ENCODE assay signal across 12 cellular contexts in the genomic region with DNA sequence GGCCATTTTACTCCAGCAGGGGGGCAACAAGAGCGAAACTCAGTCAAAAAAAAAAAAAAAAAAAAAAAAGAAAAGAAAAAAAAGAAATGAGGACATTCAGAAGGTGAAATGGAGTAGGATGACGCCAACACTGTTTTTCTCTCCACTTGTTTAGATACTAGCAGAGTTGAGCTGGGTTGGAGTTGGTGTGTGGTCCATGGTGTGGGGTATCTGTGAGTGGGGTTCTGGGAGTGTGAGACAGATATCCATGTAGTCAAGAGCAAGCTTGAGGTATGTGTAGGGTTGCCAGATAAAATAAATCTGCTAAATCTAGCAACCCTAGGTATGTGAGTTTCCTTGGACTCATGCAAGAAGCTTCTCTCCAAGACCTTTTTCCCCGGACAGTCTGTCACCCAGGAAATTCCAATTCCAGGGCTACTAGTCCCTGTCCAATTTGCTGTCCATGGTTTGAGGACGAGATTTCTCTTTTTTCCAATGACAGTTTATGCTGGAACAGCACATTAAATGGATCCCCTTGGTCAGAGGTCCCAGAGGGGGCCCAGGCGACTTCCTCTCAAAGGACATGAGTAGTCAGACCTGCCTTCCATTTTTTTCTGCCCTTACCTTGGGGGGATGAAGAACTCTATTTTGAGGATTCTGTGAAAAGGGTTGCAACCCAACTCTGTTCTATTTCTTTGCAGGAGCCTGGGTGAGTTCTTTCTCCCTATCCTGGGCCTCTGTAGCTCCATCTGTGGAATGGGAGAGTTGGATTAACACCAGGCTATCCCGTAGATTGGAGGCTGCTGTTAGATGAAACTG. TPM values are rescaled to one million over a fixed set of nuclear protein-coding genes. Genes with fewer than 3 reads are reported as not detected.
DNase-seq lines count a peak whose midpoint lies in the region; ATAC-seq and TF ChIP-seq lines count a peak whose summit lies in the region.
"Had no signal": no experiment of that assay in that cellular context is flagged by ENCODE, and none has a peak within 500 bp of the region (broad histone marks: within the 10 kb centered on the region; RNA-seq: fewer than 3 reads in every experiment).

No MANE protein-coding gene starts in this region.

- peaks cover 44% of the 10 kb centered on the region for H3K4me1 ChIP-seq in BLaER1
- peaks cover 41% of the 10 kb centered on the region for H3K4me1 ChIP-seq in GM23338 (ENCODE audit: insufficient read depth)
- peaks cover 4 to 65% (median 30%) of the 10 kb centered on the region in 12 donors for H3K4me1 ChIP-seq in heart left ventricle

- H3K27ac Mint-ChIP-seq in GM23338, result no peak overlapping the region
- no peak overlapping the region for H3K27ac Mint-ChIP-seq in activated CD4-positive, alpha-beta memory T cell treated with anti-CD3 and anti-CD28 coated beads, Interleukin-2, amount 10 ng/mL, durations not matched to agents 7 days and 5 days
- H3K27ac Mint-ChIP-seq in immature natural killer cell, result peak overlapping the region in 5 of 6 donors; percentile 46 to 87 (median 57)

- H3K27me3 Mint-ChIP-seq in GM23338 (ENCODE audit: insufficient read depth, low read depth, poor library complexity) (peaks cover 69% of the 10 kb centered on the region), immature natural killer cell (ENCODE audit: low read depth in 3 of 3) (peaks cover 14 to 33% (median 17%) of the 10 kb centered on the region in 3 donors)
- H3K27me3 Mint-ChIP-seq in activated CD4-positive, alpha-beta memory T cell treated with anti-CD3 and anti-CD28 coated beads, Interleukin-2, amount 10 ng/mL, durations not matched to agents 7 days and 5 days, result peaks cover 3% of the 10 kb centered on the region

- H3K9me3 ChIP-seq in BLaER1, result no peaks in the 10 kb centered on the region
- H3K9me3 ChIP-seq in heart left ventricle, result no peaks in the 10 kb centered on the region
- H3K9me3 ChIP-seq: lower lobe of right lung had no signal

- POLR2A ChIA-PET in activated CD4-positive, alpha-beta memory T cell treated with anti-CD3 and anti-CD28 coated beads, Interleukin-2, amount 10 ng/mL, durations not matched to agents 7 days and 5 days (lab: Charles Lee), result interaction anchor here (0.6 to 3.2 kb wide), 5 partner anchors 13 to 275 kb away, joined by 3 to 22 read pairs (median 4); a partner anchor contains a TSS

- H3K79me2 ChIP-seq in GM23338 (replicated peaks; ENCODE audit: insufficient read depth), result no peaks in the 10 kb centered on the region

- H3K9ac ChIP-seq in BLaER1, result no peak overlapping the region

- peaks cover 14% of the 10 kb centered on the region for H3K36me3 ChIP-seq in BLaER1
- no peaks in the 10 kb centered on the region for H3K36me3 ChIP-seq in GM23338 (ENCODE audit: insufficient read depth)
- no peaks in the 10 kb centered on the region for H3K36me3 ChIP-seq in heart left ventricle
- H3K36me3 ChIP-seq: lower lobe of right lung had no signal

- TF ChIP-seq POLR2A in heart left ventricle (IDR thresholded peaks at IDR 0.05), result no peak

- TF ChIP-seq CTCF in GM23338 (conservative IDR thresholded peaks at IDR 0.05; ENCODE audit: low read depth in 2 of 2), result no peak
- no peak for TF ChIP-seq CTCF in heart left ventricle (IDR thresholded peaks at IDR 0.05)

- peak overlapping the region; percentile 80; the same call in 1 of the 2 replicates for H3K4me3 ChIP-seq in BLaER1
- no peak overlapping the region for H3K4me3 ChIP-seq in GM23338
- no peak overlapping the region for H3K4me3 ChIP-seq in heart left ventricle

- H3K4me2 ChIP-seq in BLaER1 (peak overlapping the region; percentile 96), GM23338 (no peak overlapping the region)

- CTCF ChIA-PET in activated CD4-positive, alpha-beta memory T cell treated with anti-CD3 and anti-CD28 coated beads, Interleukin-2, amount 10 ng/mL, durations not matched to agents 7 days and 5 days (lab: Charles Lee), result interaction anchor here (0.6 to 7.5 kb wide), 21 partner anchors 9 to 291 kb away, joined by 3 to 91 read pairs (median 4); a partner anchor contains a TSS

- ATAC-seq in GM23338, result no peak
- ATAC-seq in GM21528 (IDR thresholded peaks at IDR 0.05; ENCODE audit: low FRiP score, unreplicated experiment), result no peak
- ATAC-seq in heart left ventricle, result no peak

- H3K36me3 Mint-ChIP-seq in GM23338 (ENCODE audit: low read depth) (no peaks in the 10 kb centered on the region), immature natural killer cell (peaks cover 0 to 14% (median 5%) of the 10 kb centered on the region in 3 donors)
- peaks cover 45% of the 10 kb centered on the region for H3K36me3 Mint-ChIP-seq in activated CD4-positive, alpha-beta memory T cell treated with anti-CD3 and anti-CD28 coated beads, Interleukin-2, amount 10 ng/mL, durations not matched to agents 7 days and 5 days (ENCODE audit: low read depth)

- 56 to 67% (median 63%) methylated on average over 6 of the region's 6 CpGs for WGBS in heart left ventricle, 4 donors

- H3K27me3 ChIP-seq in BLaER1, result peaks cover 89% of the 10 kb centered on the region
- H3K27me3 ChIP-seq in GM23338 (ENCODE audit: insufficient read depth), result peaks cover 98% of the 10 kb centered on the region
- peaks cover 36 to 98% (median 82%) of the 10 kb centered on the region in 9 donors for H3K27me3 ChIP-seq in heart left ventricle

- no peak overlapping the region for H2AFZ ChIP-seq in GM23338

- peaks cover 4% of the 10 kb centered on the region; the same call in 2 of the 3 replicates for H3K9me3 Mint-ChIP-seq in GM23338
- H3K9me3 Mint-ChIP-seq in activated CD4-positive, alpha-beta memory T cell treated with anti-CD3 and anti-CD28 coated beads, Interleukin-2, amount 10 ng/mL, durations not matched to agents 7 days and 5 days, result no peaks in the 10 kb centered on the region
- H3K9me3 Mint-ChIP-seq in immature natural killer cell, result no peaks in the 10 kb centered on the region

- H3K4me1 Mint-ChIP-seq in GM23338 (peaks cover 40% of the 10 kb centered on the region), immature natural killer cell (peaks cover 60 to 61% of the 10 kb centered on the region in 2 donors)
- peaks cover 48% of the 10 kb centered on the region for H3K4me1 Mint-ChIP-seq in activated CD4-positive, alpha-beta memory T cell treated with anti-CD3 and anti-CD28 coated beads, Interleukin-2, amount 10 ng/mL, durations not matched to agents 7 days and 5 days

- intact Hi-C loops in heart left ventricle (cut with DNase I), result loop anchor here in 3 of 10 donors (2.0 to 5.0 kb wide), 3 partner anchors 132 to 275 kb away; no protein-coding TSS in a partner anchor

- H3K4me3 Mint-ChIP-seq in GM23338 (peak overlapping the region; percentile 72; the same call in 1 of the 3 replicates), immature natural killer cell (peak overlapping the region; percentile 90 to 94 (median 94))
- H3K4me3 Mint-ChIP-seq in activated CD4-positive, alpha-beta memory T cell treated with anti-CD3 and anti-CD28 coated beads, Interleukin-2, amount 10 ng/mL, durations not matched to agents 7 days and 5 days, result peak overlapping the region; percentile 93

- peaks cover 80% of the 10 kb centered on the region for H4K20me1 ChIP-seq in BLaER1
- peaks cover 11% of the 10 kb centered on the region; the same call in 1 of the 2 replicates for H4K20me1 ChIP-seq in GM23338 (replicated peaks; ENCODE audit: insufficient read depth)

- no peaks in the 10 kb centered on the region for H3K9me2 ChIP-seq in GM23338 (ENCODE audit: insufficient read depth)

- no peaks in the 10 kb centered on the region for H3F3A ChIP-seq in GM23338 (replicated peaks; ENCODE audit: low read depth)

- DNase-seq in GM23338 (ENCODE audit: low spot score) (no peak), immature natural killer cell (no peak), NCI-H510A (lab: John Stamatoyannopoulos, UW) (no peak), iPS-NIHi7 (ENCODE audit: extremely low spot score) (no peak), heart left ventricle (no peak)
- DNase-seq in activated CD4-positive, alpha-beta memory T cell treated with anti-CD3 and anti-CD28 coated beads, Interleukin-2, amount 10 ng/mL, durations not matched to agents 7 days and 5 days, result no peak
- DNase-seq: NCI-H1436 treated with DMSO at 0.1 percent for 48 hours had no signal

- H3K27ac ChIP-seq in BLaER1 (no peak overlapping the region), GM23338 (ENCODE audit: low read depth) (no peak overlapping the region), heart left ventricle (no peak overlapping the region)

TF ChIP-seq in GM23338, 12 proteins besides CTCF, POLR2A, EP300 and RAD21:
- no peak for TF ChIP-seq EZH2phosphoT487 (IDR thresholded peaks at IDR 0.05; ENCODE audit: unreplicated experiment)
- peak; percentile 16 for TF ChIP-seq EZH2 (IDR thresholded peaks at IDR 0.05; ENCODE audit: low read depth, unreplicated experiment)
TF ChIP-seq in GM23338: peak in this region for 1.

RNA-seq across cellular contexts. Expression of a gene that starts 2.1 kb away (rescaled TPM):
- total RNA-seq in GM23338 (2014; rRNA removed; shearing (Covaris generic)), result 0.28 TPM in 1 of 2 replicates, not detected in the other
- polyA plus RNA-seq in GM23338 (2016; fragmentation: Nextera tagmentation; extraction: Ambion mirVana), result not detected in 2 replicates
- under 1 TPM; 0.65 to 0.68 TPM for total RNA-seq in activated CD4-positive, alpha-beta memory T cell treated with anti-CD3 and anti-CD28 coated beads, Interleukin-2, amount 10 ng/mL, durations not matched to agents 7 days and 5 days
- under 1 TPM; 0.03 to 0.40 (median 0.26) TPM for polyA plus RNA-seq in immature natural killer cell
- total RNA-seq in heart left ventricle, result under 1 TPM in 5 of 9 donors, not detected in 4; 0.05 to 0.14 (median 0.12) TPM
- polyA plus RNA-seq in heart left ventricle, result under 1 TPM; 0.01 to 0.04 TPM
- total RNA-seq: bronchial epithelial cell had no signal

RNA-seq across cellular contexts. Expression of a gene that starts 19.6 kb away (rescaled TPM):
- total RNA-seq in GM23338 (2014; rRNA removed; shearing (Covaris generic)), result not detected in 2 replicates
- polyA plus RNA-seq in GM23338 (2016; fragmentation: Nextera tagmentation; extraction: Ambion mirVana) (0.17 TPM in 1 of 2 replicates, not detected in the other), immature natural killer cell (not detected), heart left ventricle (not detected)
- total RNA-seq in activated CD4-positive, alpha-beta memory T cell treated with anti-CD3 and anti-CD28 coated beads, Interleukin-2, amount 10 ng/mL, durations not matched to agents 7 days and 5 days, result not detected
- not detected for total RNA-seq in heart left ventricle
- total RNA-seq: bronchial epithelial cell, frontal cortex, lower lobe of right lung had no signal

Comparison
In these comparisons a context has a peak if more than half of its experiments do, and no peak if none do; other contexts are left out.
1. H3K27ac Mint-ChIP-seq: peak in immature natural killer cell (5 of 6); none in GM23338 (single experiment) and activated CD4-positive, alpha-beta memory T cell treated with anti-CD3 and anti-CD28 coated beads, Interleukin-2, amount 10 ng/mL, durations not matched to agents 7 days and 5 days (single experiment).
2. Peak in every context shown above with its lines, with median percentiles within 50 percentile points of each other: H3K4me3 Mint-ChIP-seq.